In the genomic region with DNA sequence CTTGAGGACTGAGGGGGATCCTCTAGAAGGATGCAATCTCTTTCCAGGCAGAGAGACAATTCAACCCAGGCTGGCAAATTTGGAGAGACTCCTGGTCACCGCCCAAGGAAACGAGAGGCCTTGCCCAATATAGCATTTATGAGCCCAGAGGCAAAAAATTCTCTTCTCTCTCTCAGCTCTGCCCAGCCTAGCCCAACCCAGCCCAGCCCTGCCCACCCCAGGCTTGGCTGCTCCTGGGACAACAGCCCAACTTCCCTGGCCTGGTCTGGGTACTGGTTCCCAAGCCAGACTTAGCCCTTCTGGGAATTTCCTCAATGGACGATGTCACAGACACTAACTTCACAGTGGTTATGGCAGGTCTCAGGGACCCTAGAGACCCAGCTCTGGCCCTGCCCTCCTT, we compare ENCODE assay signal across 1 cellular context.
TF ChIP-seq lines count a peak whose summit lies in the region.

No MANE protein-coding gene starts in this region.

TF ChIP-seq in HEK293, 187 proteins besides CTCF, POLR2A, EP300 and RAD21 (continued from another document):
- TF ChIP-seq, protein P1, sequence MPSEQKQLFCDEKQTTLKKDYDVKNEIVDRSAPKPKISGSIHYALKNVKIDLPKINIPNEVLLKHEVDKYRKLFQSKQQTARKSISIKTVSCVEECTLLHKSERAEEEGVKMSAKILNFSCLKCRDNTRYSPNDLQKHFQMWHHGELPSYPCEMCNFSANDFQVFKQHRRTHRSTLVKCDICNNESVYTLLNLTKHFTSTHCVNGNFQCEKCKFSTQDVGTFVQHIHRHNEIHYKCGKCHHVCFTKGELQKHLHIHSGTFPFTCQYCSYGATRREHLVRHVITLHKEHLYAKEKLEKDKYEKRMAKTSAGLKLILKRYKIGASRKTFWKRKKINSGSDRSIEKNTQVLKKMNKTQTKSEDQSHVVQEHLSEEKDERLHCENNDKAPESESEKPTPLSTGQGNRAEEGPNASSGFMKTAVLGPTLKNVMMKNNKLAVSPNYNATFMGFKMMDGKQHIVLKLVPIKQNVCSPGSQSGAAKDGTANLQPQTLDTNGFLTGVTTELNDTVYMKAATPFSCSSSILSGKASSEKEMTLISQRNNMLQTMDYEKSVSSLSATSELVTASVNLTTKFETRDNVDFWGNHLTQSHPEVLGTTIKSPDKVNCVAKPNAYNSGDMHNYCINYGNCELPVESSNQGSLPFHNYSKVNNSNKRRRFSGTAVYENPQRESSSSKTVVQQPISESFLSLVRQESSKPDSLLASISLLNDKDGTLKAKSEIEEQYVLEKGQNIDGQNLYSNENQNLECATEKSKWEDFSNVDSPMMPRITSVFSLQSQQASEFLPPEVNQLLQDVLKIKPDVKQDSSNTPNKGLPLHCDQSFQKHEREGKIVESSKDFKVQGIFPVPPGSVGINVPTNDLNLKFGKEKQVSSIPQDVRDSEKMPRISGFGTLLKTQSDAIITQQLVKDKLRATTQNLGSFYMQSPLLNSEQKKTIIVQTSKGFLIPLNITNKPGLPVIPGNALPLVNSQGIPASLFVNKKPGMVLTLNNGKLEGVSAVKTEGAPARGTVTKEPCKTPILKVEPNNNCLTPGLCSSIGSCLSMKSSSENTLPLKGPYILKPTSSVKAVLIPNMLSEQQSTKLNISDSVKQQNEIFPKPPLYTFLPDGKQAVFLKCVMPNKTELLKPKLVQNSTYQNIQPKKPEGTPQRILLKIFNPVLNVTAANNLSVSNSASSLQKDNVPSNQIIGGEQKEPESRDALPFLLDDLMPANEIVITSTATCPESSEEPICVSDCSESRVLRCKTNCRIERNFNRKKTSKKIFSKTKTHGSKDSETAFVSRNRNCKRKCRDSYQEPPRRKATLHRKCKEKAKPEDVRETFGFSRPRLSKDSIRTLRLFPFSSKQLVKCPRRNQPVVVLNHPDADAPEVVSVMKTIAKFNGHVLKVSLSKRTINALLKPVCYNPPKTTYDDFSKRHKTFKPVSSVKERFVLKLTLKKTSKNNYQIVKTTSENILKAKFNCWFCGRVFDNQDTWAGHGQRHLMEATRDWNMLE (tag by site-specific recombination; conservative IDR thresholded peaks at IDR 0.05; ENCODE audit: low read depth), result no peak
- TF ChIP-seq ZNF664 (tag by site-specific recombination; IDR thresholded peaks at IDR 0.05), result no peak
- TF ChIP-seq ZBTB20 (tag by site-specific recombination; IDR thresholded peaks at IDR 0.05), result no peak
